Comparison of ENCODE assay signal across 8 cellular contexts in the genomic region with DNA sequence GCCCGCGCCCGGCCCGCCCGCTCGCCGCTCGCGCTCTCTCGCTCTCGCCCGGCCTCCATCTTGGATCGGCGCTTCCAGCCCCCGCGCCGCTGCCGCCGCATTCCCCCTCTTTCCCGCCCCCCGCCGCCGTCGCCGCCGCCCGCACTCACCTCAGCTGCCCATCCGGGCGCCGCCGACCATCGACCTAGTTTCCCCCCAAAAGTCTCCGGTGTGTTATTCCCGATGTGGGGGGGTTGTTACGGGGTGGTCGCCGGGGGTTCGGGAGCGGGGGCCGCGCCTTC. TPM values are rescaled to one million over a fixed set of nuclear protein-coding genes. Genes with fewer than 3 reads are reported as not detected.
DNase-seq lines count a peak whose midpoint lies in the region; ATAC-seq and TF ChIP-seq lines count a peak whose summit lies in the region.

No MANE protein-coding gene starts in this region.

- H3K9ac ChIP-seq in BLaER1 treated with 17β-estradiol and CSF1 and Interleukin-3, amounts not matched to agents 10 nM and 100 nM, result peak overlapping the region; percentile 98 to 100 (median 99)
- H3K9ac ChIP-seq in SU-DHL-6 (ENCODE audit: low read length), result peak overlapping the region; percentile 89

- H3K36me3 ChIP-seq in BLaER1 treated with 17β-estradiol and CSF1 and Interleukin-3, amounts not matched to agents 10 nM and 100 nM, result peaks cover 0 to 3% (median 0%) of the 10 kb centered on the region in 11 experiments; a peak in 1 of 22 replicates
- H3K36me3 ChIP-seq in SU-DHL-6 (ENCODE audit: low read length), result no peaks in the 10 kb centered on the region
- no peaks in the 10 kb centered on the region for H3K36me3 ChIP-seq in ovary

- no peaks in the 10 kb centered on the region for H3K9me2 ChIP-seq in SU-DHL-6 (replicated peaks; ENCODE audit: insufficient read depth, low read length)

- no peak for TF ChIP-seq POLR2A in ovary (IDR thresholded peaks at IDR 0.05)

- no peak for TF ChIP-seq EP300 in ovary (IDR thresholded peaks at IDR 0.05)

- H2AFZ ChIP-seq in SU-DHL-6 (ENCODE audit: low read depth, low read length, severe bottlenecking), result no peak overlapping the region

- H3K79me2 ChIP-seq in SU-DHL-6 (ENCODE audit: insufficient read depth, low read length), result peaks cover 46% of the 10 kb centered on the region

- TF ChIP-seq CTCF in SU-DHL-6 (IDR thresholded peaks at IDR 0.05; ENCODE audit: insufficient read depth, low read length, poor library complexity, severe bottlenecking), result no peak
- no peak for TF ChIP-seq CTCF in fibroblast of mammary gland (conservative IDR thresholded peaks at IDR 0.05; ENCODE audit: control insufficient read depth, insufficient read depth, low read depth, low read length)
- no peak for TF ChIP-seq CTCF in ovary (IDR thresholded peaks at IDR 0.05)

- intact Hi-C loops in ovary (cut with DNase I), result loop anchor here in 3 of 4 donors (1.0 to 5.0 kb wide), 5 partner anchors 110 to 675 kb away; a partner anchor contains a TSS

- ATAC-seq in GM18907 (IDR thresholded peaks at IDR 0.05; ENCODE audit: unreplicated experiment) (peak; percentile 22), HG03108 (IDR thresholded peaks at IDR 0.05; ENCODE audit: unreplicated experiment) (peak; percentile 4)

- H3K27ac ChIP-seq in BLaER1 treated with 17β-estradiol and CSF1 and Interleukin-3, amounts not matched to agents 10 nM and 100 nM, result peak overlapping the region; percentile 93 to 100 (median 98)
- H3K27ac ChIP-seq in SU-DHL-6 (ENCODE audit: low read depth, low read length) (peak overlapping the region; percentile 90), ovary (peak overlapping the region; percentile 99 to 100)

- DNase-seq in fibroblast of mammary gland (ENCODE audit: low read depth), result no peak
- no peak for DNase-seq in ovary
- no peak for DNase-seq in superior temporal gyrus (ENCODE audit: extremely low spot score)
- no peak for DNase-seq in GF-D8 (lab: John Stamatoyannopoulos, UW)

- no peaks in the 10 kb centered on the region for H3K9me3 ChIP-seq in BLaER1 treated with 17β-estradiol and CSF1 and Interleukin-3, amounts not matched to agents 10 nM and 100 nM (replicated peaks in 1 of 11)
- no peaks in the 10 kb centered on the region for H3K9me3 ChIP-seq in SU-DHL-6 (ENCODE audit: insufficient read depth, low read length)
- no peaks in the 10 kb centered on the region for H3K9me3 ChIP-seq in ovary

- H3K27me3 ChIP-seq in BLaER1 treated with 17β-estradiol and CSF1 and Interleukin-3, amounts not matched to agents 10 nM and 100 nM, result no peaks in the 10 kb centered on the region
- H3K27me3 ChIP-seq in SU-DHL-6 (ENCODE audit: low read length) (no peaks in the 10 kb centered on the region), ovary (no peaks in the 10 kb centered on the region)

- peaks cover 38 to 55% (median 42%) of the 10 kb centered on the region in 10 experiments for H3K4me1 ChIP-seq in BLaER1 treated with 17β-estradiol and CSF1 and Interleukin-3, amounts not matched to agents 10 nM and 100 nM
- H3K4me1 ChIP-seq in ovary (ENCODE audit: insufficient read depth), result peaks cover 4% of the 10 kb centered on the region

- no peak overlapping the region; a peak in 1 of 22 replicates for H3K4me2 ChIP-seq in BLaER1 treated with 17β-estradiol and CSF1 and Interleukin-3, amounts not matched to agents 10 nM and 100 nM
- peak overlapping the region; percentile 92 for H3K4me2 ChIP-seq in SU-DHL-6 (ENCODE audit: low read depth, low read length, poor library complexity, severe bottlenecking)

- peak overlapping the region; percentile 68 to 87 (median 76) for H3K4me3 ChIP-seq in BLaER1 treated with 17β-estradiol and CSF1 and Interleukin-3, amounts not matched to agents 10 nM and 100 nM
- H3K4me3 ChIP-seq in SU-DHL-6 (ENCODE audit: insufficient read depth, low read length, poor library complexity, severe bottlenecking) (peak overlapping the region; percentile 86), fibroblast of mammary gland (ENCODE audit: control insufficient read depth, low read depth, low read length) (peak overlapping the region; percentile 78), ovary (peak overlapping the region; percentile 75)

- peaks cover 11% of the 10 kb centered on the region; the same call in 1 of the 2 replicates for H3F3A ChIP-seq in SU-DHL-6 (ENCODE audit: insufficient read depth)

- H4K20me1 ChIP-seq in BLaER1 treated with 17β-estradiol and CSF1 and Interleukin-3, amounts not matched to agents 10 nM and 100 nM, result peaks cover 0 to 42% (median 17%) of the 10 kb centered on the region in 11 experiments; a peak in 17 of 22 replicates
- H4K20me1 ChIP-seq in SU-DHL-6 (ENCODE audit: low read depth, low read length), result no peaks in the 10 kb centered on the region

- WGBS in ovary, 3 donors, result 0 to 1% (median 0%) methylated on average over 6 to 41 of the region's 41 CpGs

RNA-seq across cellular contexts. Expression of a gene that starts 0.2 kb away (rescaled TPM):
- total RNA-seq in ovary, result 10 to 100 TPM; 39.1 to 66.3 (median 57.5) TPM
- polyA plus RNA-seq in ovary, result 10 to 100 TPM; 18.7 to 19.4 TPM
